ENCODE assay signal across 8 cellular contexts in the genomic region with DNA sequence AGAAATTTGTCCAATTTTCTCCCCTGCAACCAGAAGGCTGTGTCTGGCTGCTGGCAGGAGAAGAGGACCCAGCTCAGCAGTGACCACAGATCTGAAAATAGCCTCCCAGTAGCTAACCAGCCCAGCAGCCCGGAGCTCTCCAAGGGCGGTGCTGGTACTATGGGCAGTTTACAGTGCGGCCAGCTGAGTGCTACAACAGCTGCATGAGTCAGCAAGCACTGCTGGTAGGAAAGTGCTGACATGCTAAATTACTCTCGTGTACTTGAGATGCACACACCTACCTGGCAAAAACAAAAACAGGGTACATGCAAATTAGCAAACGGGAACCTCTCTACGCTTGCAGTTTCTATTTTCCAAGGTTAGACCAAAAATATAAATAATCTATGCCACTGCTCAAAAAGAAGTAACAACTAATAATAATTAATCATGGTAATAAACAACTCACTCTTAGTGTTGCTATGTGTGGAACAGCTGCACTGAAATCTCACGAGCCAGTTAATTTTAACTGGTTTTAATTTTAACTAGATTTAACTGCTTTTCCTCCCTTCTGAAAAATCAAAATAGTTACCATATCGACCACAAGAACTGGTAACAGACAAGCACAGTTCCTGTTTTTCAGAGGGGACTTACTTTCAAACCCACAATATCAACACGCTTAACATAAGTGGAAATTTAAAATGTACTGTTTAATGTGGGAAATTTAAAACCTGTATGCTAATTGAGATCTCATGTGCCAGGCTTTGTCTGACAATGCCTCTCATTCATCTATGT. TPM values are rescaled to one million over a fixed set of nuclear protein-coding genes. Genes with fewer than 3 reads are reported as not detected.
DNase-seq lines count a peak whose midpoint lies in the region; ATAC-seq, FAIRE-seq and TF ChIP-seq lines count a peak whose summit lies in the region.

No MANE protein-coding gene starts in this region.

- H2AFZ ChIP-seq in Karpas-422 (ENCODE audit: low read length) (no peak overlapping the region), smooth muscle cell (ENCODE audit: low read depth) (no peak overlapping the region)

- H3K27ac Mint-ChIP-seq in T-helper 17 cell: peak overlapping the region; percentile 97

- TF ChIP-seq POLR2A in GM12892 (IDR thresholded peaks at IDR 0.05; ENCODE audit: low read depth, low read length): no peak

- FAIRE-seq in GM12892 (lab: Jason Lieb, UNC): peak; percentile 79

- H3K4me1 Mint-ChIP-seq in T-helper 17 cell: peaks cover 38% of the 10 kb centered on the region

- H3K4me3 Mint-ChIP-seq in T-helper 17 cell: peak overlapping the region; percentile 94

- no peaks in the 10 kb centered on the region for H3K27me3 Mint-ChIP-seq in T-helper 17 cell

- H3K79me2 ChIP-seq in Karpas-422 (ENCODE audit: low read length) (no peaks in the 10 kb centered on the region), smooth muscle cell (ENCODE audit: low read depth) (peaks cover 5% of the 10 kb centered on the region)

- peaks cover 20% of the 10 kb centered on the region for H3K4me1 ChIP-seq in Karpas-422 (ENCODE audit: low read length)
- H3K4me1 ChIP-seq in smooth muscle cell (ENCODE audit: low read depth): peaks cover 29% of the 10 kb centered on the region

- H3K27me3 ChIP-seq in Karpas-422 (ENCODE audit: low read length) (no peaks in the 10 kb centered on the region), smooth muscle cell (ENCODE audit: low read depth) (no peaks in the 10 kb centered on the region)

- H3K36me3 ChIP-seq in Karpas-422 (ENCODE audit: insufficient read depth, low read length) (no peaks in the 10 kb centered on the region), smooth muscle cell (ENCODE audit: low read depth) (no peaks in the 10 kb centered on the region)

- H3K4me3 ChIP-seq in Karpas-422 (ENCODE audit: low read length): peak overlapping the region; percentile 9; the same call in 1 of the 2 replicates
- no peak overlapping the region for H3K4me3 ChIP-seq in cardiac fibroblast (replicated peaks in 1 of 2; ENCODE audit: low read depth in 2 of 2, low read length in 2 of 2)
- peak overlapping the region; percentile 31 for H3K4me3 ChIP-seq in smooth muscle cell

- H3K27ac ChIP-seq in Karpas-422 (ENCODE audit: low read length) (no peak overlapping the region), smooth muscle cell (ENCODE audit: low read depth) (peak overlapping the region; percentile 93)

- H4K20me1 ChIP-seq in Karpas-422 (ENCODE audit: insufficient read depth, low read depth, low read length) (no peaks in the 10 kb centered on the region), smooth muscle cell (ENCODE audit: low read depth) (no peaks in the 10 kb centered on the region)

- no peaks in the 10 kb centered on the region for H3F3A ChIP-seq in smooth muscle cell (ENCODE audit: low read depth)

- H3K4me2 ChIP-seq in Karpas-422 (ENCODE audit: low read depth, low read length, poor library complexity, severe bottlenecking) (peak overlapping the region; percentile 47), smooth muscle cell (peak overlapping the region; percentile 81)

- WGBS in smooth muscle cell (ENCODE audit: low lambda C conversion rate): 21% methylated on average over 9 of the region's 9 CpGs

- H3K9me3 ChIP-seq in Karpas-422 (ENCODE audit: low read length) (no peaks in the 10 kb centered on the region), T-helper 17 cell (ENCODE audit: control insufficient read depth, low read length, poor library complexity, severe bottlenecking) (no peaks in the 10 kb centered on the region), smooth muscle cell (replicated peaks; ENCODE audit: low read depth) (no peaks in the 10 kb centered on the region)

- H3K36me3 Mint-ChIP-seq in T-helper 17 cell (ENCODE audit: low read depth): peaks cover 7% of the 10 kb centered on the region

- ATAC-seq in T-helper 17 cell: peak; percentile 64

- TF ChIP-seq CTCF in cardiac fibroblast (IDR thresholded peaks at IDR 0.05; ENCODE audit: low read depth, low read length) (no peak), smooth muscle cell (IDR thresholded peaks at IDR 0.05; ENCODE audit: borderline replicate concordance, insufficient read depth, poor library complexity, severe bottlenecking) (no peak), GM10266 (IDR thresholded peaks at IDR 0.05; ENCODE audit: control insufficient read depth, insufficient read depth, low read depth, missing control alignments) (no peak)

- H3K9me2 ChIP-seq in Karpas-422 (replicated peaks; ENCODE audit: insufficient read depth, low read length): no peaks in the 10 kb centered on the region

- no peak overlapping the region for H3K9ac ChIP-seq in Karpas-422 (ENCODE audit: low read length)
- H3K9ac ChIP-seq in smooth muscle cell (ENCODE audit: low read depth): peak overlapping the region; percentile 77

- DNase-seq in GM12892 (ENCODE audit: insufficient read length): no peak
- DNase-seq in HCEC 1CT: peak; percentile 84
- DNase-seq in Karpas-422: peak; percentile 49
- DNase-seq in T-helper 17 cell: peak in 2 of 3 donors; percentile 15 to 24
- DNase-seq in cardiac fibroblast (ENCODE audit: low read depth in 2 of 2): peak; percentile 83 to 85
- peak; percentile 99 for DNase-seq in islet precursor cell
- DNase-seq in smooth muscle cell (lab: John Stamatoyannopoulos, UW; ENCODE audit: unreplicated experiment): peak; percentile 28
- no peak for DNase-seq in GM10266 (ENCODE audit: extremely low spot score)

RNA-seq across cellular contexts. Expression of a gene that starts 10.8 kb away (rescaled TPM):
- polyA plus RNA-seq in GM12892 (2012; ENCODE audit: missing spikeins): 0.02 TPM
- total RNA-seq in Karpas-422 (2014; rRNA removed; shearing (Covaris generic); ENCODE audit: low replicate concordance): 1.4 and 3.2 TPM in 2 replicates
- total RNA-seq in T-helper 17 cell (10 to 100 TPM; 53.7 to 69.9 TPM), smooth muscle cell (4.3 and 4.5 TPM in 2 replicates)
- polyA plus RNA-seq in smooth muscle cell: 3.0 and 3.6 TPM in 2 replicates

Comparison
In these comparisons a context has a peak if more than half of its experiments do, and no peak if none do; other contexts are left out.
1. DNase-seq: peak in HCEC 1CT (single experiment), Karpas-422 (single experiment), T-helper 17 cell (2 of 3), cardiac fibroblast (2 of 2), islet precursor cell (single experiment) and smooth muscle cell (single experiment); none in GM12892 (single experiment) and GM10266 (single experiment).
2. H3K4me3 ChIP-seq: peak in Karpas-422 (single experiment) and smooth muscle cell (single experiment); none in cardiac fibroblast (0 of 2).